11 cellular contexts compared by ENCODE assay signal in the genomic region with DNA sequence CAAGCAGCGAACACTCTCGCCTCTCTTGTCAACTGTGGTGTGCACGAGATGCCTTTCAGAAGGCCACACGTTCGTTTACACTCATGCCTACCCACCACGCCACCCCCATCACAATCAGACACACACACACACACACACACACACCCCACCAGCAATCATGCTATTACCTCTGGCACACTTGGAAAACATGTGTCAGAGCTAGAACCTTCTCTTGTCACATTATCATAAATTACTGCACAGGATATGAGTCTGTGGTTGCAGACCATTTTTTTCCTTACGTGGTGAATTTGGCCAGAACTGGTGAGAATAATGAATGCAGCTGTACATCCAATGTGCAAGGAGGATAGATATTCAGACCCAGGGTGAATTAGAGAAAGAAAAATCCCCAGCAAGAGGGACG. TPM values are rescaled to one million over a fixed set of nuclear protein-coding genes. Genes with fewer than 3 reads are reported as not detected.
A peak's percentile ranks its signal among the peaks of the same experiment; 100 is the strongest.
DNase-seq lines count a peak whose midpoint lies in the region; ATAC-seq and TF ChIP-seq lines count a peak whose summit lies in the region.
"Had no signal": no experiment of that assay in that cellular context is flagged by ENCODE, and none has a peak within 500 bp of the region (broad histone marks: within the 10 kb centered on the region; RNA-seq: fewer than 3 reads in every experiment).

No MANE protein-coding gene starts in this region.

- H3K27ac ChIP-seq in Karpas-422 (ENCODE audit: low read length), result no peak overlapping the region
- H3K27ac ChIP-seq: A549, lower lobe of right lung had no signal

- H3K36me3 ChIP-seq in Karpas-422 (ENCODE audit: insufficient read depth, low read length), result no peaks in the 10 kb centered on the region
- H3K36me3 ChIP-seq: lower lobe of right lung had no signal

- H3K4me3 Mint-ChIP-seq in stimulated activated memory B cell treated with anti-CD40 and anti-IgM and Interleukin-4, amounts not matched to agents 10 μg/mL and 1 μg/mL and 100 μg/mL, for 72 hours, result no peak overlapping the region
- no peak overlapping the region for H3K4me3 Mint-ChIP-seq in type B pancreatic cell

- H3K27ac Mint-ChIP-seq in stimulated activated memory B cell treated with anti-CD40 and anti-IgM and Interleukin-4, amounts not matched to agents 10 μg/mL and 1 μg/mL and 100 μg/mL, for 72 hours, result no peak overlapping the region
- H3K27ac Mint-ChIP-seq in type B pancreatic cell, result no peak overlapping the region

- peaks cover 5% of the 10 kb centered on the region for H3K4me1 Mint-ChIP-seq in stimulated activated memory B cell treated with anti-CD40 and anti-IgM and Interleukin-4, amounts not matched to agents 10 μg/mL and 1 μg/mL and 100 μg/mL, for 72 hours
- peaks cover 4% of the 10 kb centered on the region for H3K4me1 Mint-ChIP-seq in type B pancreatic cell (ENCODE audit: unreplicated experiment)

- H3K4me3 ChIP-seq in Karpas-422 (ENCODE audit: low read length), result no peak overlapping the region
- H3K4me3 ChIP-seq: A549, lower lobe of right lung had no signal

- no peak overlapping the region for H2AFZ ChIP-seq in Karpas-422 (ENCODE audit: low read length)

- no peaks in the 10 kb centered on the region for H3K79me2 ChIP-seq in Karpas-422 (ENCODE audit: low read length)

- DNase-seq in activated CD4-positive, CD25-positive, alpha-beta regulatory T cell treated with anti-CD3 and anti-CD28 coated beads, Interleukin-2, amount 50 U/mL, for 72 hours, result no peak
- peak; percentile 63 to 64 for DNase-seq in activated T-cell treated with anti-CD3 and anti-CD28 coated beads, Interleukin-2, amount 50 U/mL, for 48 hours
- DNase-seq in lung microvascular endothelial cell (ENCODE audit: low read depth in 2 of 2) (peak; percentile 40 to 84), pons (ENCODE audit: low spot score) (no peak), type B pancreatic cell (ENCODE audit: extremely low spot score, unreplicated experiment) (no peak), Karpas-422 (no peak)
- DNase-seq: lower lobe of right lung, NCI-H748 treated with DMSO at 0.1 percent for 48 hours had no signal

- H3K9me3 ChIP-seq in Karpas-422 (ENCODE audit: low read length), result no peaks in the 10 kb centered on the region
- H3K9me3 ChIP-seq: A549, lower lobe of right lung had no signal

- no peaks in the 10 kb centered on the region for H3K9me3 Mint-ChIP-seq in stimulated activated memory B cell treated with anti-CD40 and anti-IgM and Interleukin-4, amounts not matched to agents 10 μg/mL and 1 μg/mL and 100 μg/mL, for 72 hours
- H3K9me3 Mint-ChIP-seq in type B pancreatic cell, result no peaks in the 10 kb centered on the region

- H3K27me3 ChIP-seq in Karpas-422 (ENCODE audit: low read length), result no peaks in the 10 kb centered on the region

- no peaks in the 10 kb centered on the region for H3K9me2 ChIP-seq in Karpas-422 (replicated peaks; ENCODE audit: insufficient read depth, low read length)

- no peaks in the 10 kb centered on the region for H3K36me3 Mint-ChIP-seq in stimulated activated memory B cell treated with anti-CD40 and anti-IgM and Interleukin-4, amounts not matched to agents 10 μg/mL and 1 μg/mL and 100 μg/mL, for 72 hours
- no peaks in the 10 kb centered on the region for H3K36me3 Mint-ChIP-seq in type B pancreatic cell

- H3K27me3 Mint-ChIP-seq in stimulated activated memory B cell treated with anti-CD40 and anti-IgM and Interleukin-4, amounts not matched to agents 10 μg/mL and 1 μg/mL and 100 μg/mL, for 72 hours, result no peaks in the 10 kb centered on the region
- H3K27me3 Mint-ChIP-seq in type B pancreatic cell, result peaks cover 21% of the 10 kb centered on the region

- ATAC-seq in activated CD4-positive, CD25-positive, alpha-beta regulatory T cell treated with anti-CD3 and anti-CD28 coated beads, Interleukin-2, amount 50 U/mL, for 24 hours, result peak; percentile 77 to 80
- ATAC-seq in stimulated activated memory B cell treated with anti-CD40 and anti-IgM and Interleukin-4, amounts not matched to agents 10 μg/mL and 1 μg/mL and 100 μg/mL, for 72 hours, result peak; percentile 13
- ATAC-seq: A549, lower lobe of right lung had no signal

- TF ChIP-seq CTCF in type B pancreatic cell (conservative IDR thresholded peaks at IDR 0.05), result no peak

- H3K9ac ChIP-seq in Karpas-422 (ENCODE audit: low read length), result no peak overlapping the region

- peaks cover 4% of the 10 kb centered on the region for H3K4me1 ChIP-seq in Karpas-422 (ENCODE audit: low read length)
- H3K4me1 ChIP-seq: lower lobe of right lung had no signal

- no peak overlapping the region for H3K4me2 ChIP-seq in Karpas-422 (ENCODE audit: low read depth, low read length, poor library complexity, severe bottlenecking)
- H3K4me2 ChIP-seq: A549 had no signal

- no peaks in the 10 kb centered on the region for H4K20me1 ChIP-seq in Karpas-422 (ENCODE audit: insufficient read depth, low read depth, low read length)

RNA-seq across cellular contexts. Expression of a gene that starts 52.4 kb away (rescaled TPM):
- total RNA-seq in lung microvascular endothelial cell (6.1 and 8.5 TPM in 2 replicates), type B pancreatic cell (ENCODE audit: low replicate concordance) (24.9 and 30.9 TPM in 2 replicates)
- 22.7 and 26.0 TPM in 2 replicates for total RNA-seq in Karpas-422 (2014; rRNA removed; shearing (Covaris generic); ENCODE audit: low replicate concordance)

Comparison
In these comparisons a context has a peak if more than half of its experiments do, and no peak if none do; other contexts are left out.
1. DNase-seq: peak in activated T-cell treated with anti-CD3 and anti-CD28 coated beads, Interleukin-2, amount 50 U/mL, for 48 hours (2 of 2) and lung microvascular endothelial cell (2 of 2); none in activated CD4-positive, CD25-positive, alpha-beta regulatory T cell treated with anti-CD3 and anti-CD28 coated beads, Interleukin-2, amount 50 U/mL, for 72 hours (single experiment), pons (single experiment), type B pancreatic cell (single experiment) and Karpas-422 (single experiment).